In genomic region chr7:143380646-143381426, GRCh38 we compare ENCODE assay signal across 8 cellular contexts. TPM values are rescaled to one million over a fixed set of nuclear protein-coding genes. Genes with fewer than 3 reads are reported as not detected.
DNase-seq lines count a peak whose midpoint lies in the region; ATAC-seq and TF ChIP-seq lines count a peak whose summit lies in the region.

A gene with protein sequence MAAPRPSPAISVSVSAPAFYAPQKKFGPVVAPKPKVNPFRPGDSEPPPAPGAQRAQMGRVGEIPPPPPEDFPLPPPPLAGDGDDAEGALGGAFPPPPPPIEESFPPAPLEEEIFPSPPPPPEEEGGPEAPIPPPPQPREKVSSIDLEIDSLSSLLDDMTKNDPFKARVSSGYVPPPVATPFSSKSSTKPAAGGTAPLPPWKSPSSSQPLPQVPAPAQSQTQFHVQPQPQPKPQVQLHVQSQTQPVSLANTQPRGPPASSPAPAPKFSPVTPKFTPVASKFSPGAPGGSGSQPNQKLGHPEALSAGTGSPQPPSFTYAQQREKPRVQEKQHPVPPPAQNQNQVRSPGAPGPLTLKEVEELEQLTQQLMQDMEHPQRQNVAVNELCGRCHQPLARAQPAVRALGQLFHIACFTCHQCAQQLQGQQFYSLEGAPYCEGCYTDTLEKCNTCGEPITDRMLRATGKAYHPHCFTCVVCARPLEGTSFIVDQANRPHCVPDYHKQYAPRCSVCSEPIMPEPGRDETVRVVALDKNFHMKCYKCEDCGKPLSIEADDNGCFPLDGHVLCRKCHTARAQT (plus strand): TSS chr7:143381345. CDS start chr7:143381572, 227 bp downstream.

- peak within 1 kb of the TSS; percentile 99 for H3K27ac ChIP-seq in lower lobe of right lung

- H3K9me3 Mint-ChIP-seq in activated CD8-positive, alpha-beta T cell treated with anti-CD3 and anti-CD28 coated beads, Interleukin-2, amount 10 ng/mL, durations not matched to agents 7 days and 5 days (ENCODE audit: insufficient read depth), result no peaks in the 10 kb centered on the region

- H3K27me3 Mint-ChIP-seq in activated CD8-positive, alpha-beta T cell treated with anti-CD3 and anti-CD28 coated beads, Interleukin-2, amount 10 ng/mL, durations not matched to agents 7 days and 5 days (ENCODE audit: low read depth), result no peaks in the 10 kb centered on the region

- H3K36me3 Mint-ChIP-seq in activated CD8-positive, alpha-beta T cell treated with anti-CD3 and anti-CD28 coated beads, Interleukin-2, amount 10 ng/mL, durations not matched to agents 7 days and 5 days (ENCODE audit: low read depth), result peaks cover 2% of the 10 kb centered on the region

- peak within 1 kb of the TSS; percentile 91 for H3K27ac Mint-ChIP-seq in activated CD8-positive, alpha-beta T cell treated with anti-CD3 and anti-CD28 coated beads, Interleukin-2, amount 10 ng/mL, durations not matched to agents 7 days and 5 days

- peak; percentile 81 for ATAC-seq in GM19324 (IDR thresholded peaks at IDR 0.05; ENCODE audit: low FRiP score, unreplicated experiment)
- peak; percentile 74 for ATAC-seq in HG03460 (IDR thresholded peaks at IDR 0.05; ENCODE audit: unreplicated experiment)
- peak; percentile 80 for ATAC-seq in activated CD8-positive, alpha-beta T cell treated with anti-CD3 and anti-CD28 coated beads, Interleukin-2, amount 10 ng/mL, durations not matched to agents 7 days and 5 days
- peak; percentile 90 to 93 for ATAC-seq in lower lobe of right lung

- CTCF ChIA-PET in BJ (lab: Yijun Ruan, JAX), result interaction anchor here (0.6 to 3.4 kb wide), 20 partner anchors 10 to 367 kb away, joined by 3 to 30 read pairs (median 4); partner anchors contain the start of gene CASP2
- CTCF ChIA-PET in activated CD8-positive, alpha-beta T cell treated with anti-CD3 and anti-CD28 coated beads, Interleukin-2, amount 10 ng/mL, durations not matched to agents 7 days and 5 days (lab: Charles Lee), result interaction anchor here (0.8 to 2.9 kb wide), 26 partner anchors 8 to 164 kb away, joined by 3 to 40 read pairs (median 6); partner anchors contain the start of genes CASP2 and EPHA1

- intact Hi-C loops in lower lobe of right lung (cut with DNase I), result no loop called here

- H3K4me3 Mint-ChIP-seq in activated CD8-positive, alpha-beta T cell treated with anti-CD3 and anti-CD28 coated beads, Interleukin-2, amount 10 ng/mL, durations not matched to agents 7 days and 5 days, result peak within 1 kb of the TSS; percentile 80

- TF ChIP-seq CTCF in BJ (IDR thresholded peaks at IDR 0.05; ENCODE audit: insufficient read depth, low read depth, low read length), result no peak
- TF ChIP-seq CTCF in lower lobe of right lung (IDR thresholded peaks at IDR 0.05), result no peak

- DNase-seq in BJ (ENCODE audit: low read depth) (peak; percentile 69), NCI-H82 treated with DMSO at 0.1 percent for 48 hours (lab: John Stamatoyannopoulos, UW; ENCODE audit: unreplicated experiment) (peak; percentile 64), ecto neural progenitor cell (ENCODE audit: low spot score) (peak; percentile 94), lower lobe of right lung (peak; percentile 98)
- peak; percentile 93 for DNase-seq in activated CD8-positive, alpha-beta T cell treated with anti-CD3 and anti-CD28 coated beads, Interleukin-2, amount 10 ng/mL, durations not matched to agents 7 days and 5 days
- DNase-seq in stimulated activated CD4-positive, alpha-beta T cell treated with anti-CD3 and anti-CD28 coated beads, TNF-alpha, amount 100 ng/mL, for 4 hours (ENCODE audit: low read depth in 3 of 3), result peak; percentile 82 to 88 (median 83)

- no peaks in the 10 kb centered on the region for H3K9me3 ChIP-seq in lower lobe of right lung

- peak within 1 kb of the TSS; percentile 85 for H3K4me3 ChIP-seq in BJ (ENCODE audit: low read depth, low read length)
- H3K4me3 ChIP-seq in lower lobe of right lung, result peak within 1 kb of the TSS; percentile 93

- peaks cover 71% of the 10 kb centered on the region for H3K4me1 ChIP-seq in lower lobe of right lung

- POLR2A ChIA-PET in BJ (lab: Charles Lee), result interaction anchor here (0.7 to 1.0 kb wide), 2 partner anchors 12 to 26 kb away, joined by 5 to 16 read pairs; no protein-coding TSS in a partner anchor
- POLR2A ChIA-PET in activated CD8-positive, alpha-beta T cell treated with anti-CD3 and anti-CD28 coated beads, Interleukin-2, amount 10 ng/mL, durations not matched to agents 7 days and 5 days (lab: Charles Lee), result interaction anchor here (0.7 to 1.8 kb wide), 14 partner anchors 9 to 573 kb away, joined by 3 to 18 read pairs (median 4); partner anchors contain the start of gene GSTK1

- H3K36me3 ChIP-seq in BJ (ENCODE audit: control insufficient read depth, insufficient read depth, low read length) (peaks cover 16% of the 10 kb centered on the region), lower lobe of right lung (peaks cover 25% of the 10 kb centered on the region)

- H3K27me3 ChIP-seq in BJ (ENCODE audit: control insufficient read depth, insufficient read depth, low read length) (no peaks in the 10 kb centered on the region), lower lobe of right lung (ENCODE audit: low read depth) (no peaks in the 10 kb centered on the region)

- peaks cover 32% of the 10 kb centered on the region for H3K4me1 Mint-ChIP-seq in activated CD8-positive, alpha-beta T cell treated with anti-CD3 and anti-CD28 coated beads, Interleukin-2, amount 10 ng/mL, durations not matched to agents 7 days and 5 days (ENCODE audit: low read depth)

RNA-seq across cellular contexts. Expression of the gene that starts here (rescaled TPM):
- polyA plus RNA-seq in BJ (2011; rRNA removed), result 44.8 and 69.9 TPM in 2 replicates
- 115 and 240 TPM in 2 replicates for polyA minus RNA-seq in BJ (2011; rRNA and poly(A)+ RNA removed)
- total RNA-seq in activated CD8-positive, alpha-beta T cell treated with anti-CD3 and anti-CD28 coated beads, Interleukin-2, amount 10 ng/mL, durations not matched to agents 7 days and 5 days, result 100 to 1,000 TPM; 179 to 192 TPM
- total RNA-seq in lower lobe of right lung, result 231 TPM

Comparison
In these comparisons a context has a peak if more than half of its experiments do, and no peak if none do; other contexts are left out.
1. Peak in every context shown above with its lines: DNase-seq, ATAC-seq, H3K4me3 ChIP-seq and H3K27ac ChIP-seq.